ENCODE assay signal across 10 cellular contexts in genomic region chr18:58224425-58224750, GRCh38.
DNase-seq lines count a peak whose midpoint lies in the region; ATAC-seq and TF ChIP-seq lines count a peak whose summit lies in the region.
"Had no signal": no experiment of that assay in that cellular context is flagged by ENCODE, and none has a peak within 500 bp of the region (broad histone marks: within the 10 kb centered on the region; RNA-seq: fewer than 3 reads in every experiment).

No MANE protein-coding gene starts in this region.

- H3K23ac ChIP-seq in IMR-90 (ENCODE audit: low read depth, low read length): peak overlapping the region; percentile 39; the same call in 1 of the 2 replicates
- H3K23ac ChIP-seq in mesenchymal stem cell (ENCODE audit: low read length in 2 of 2): no peak overlapping the region

- H3K4me3 Mint-ChIP-seq in MCF 10A (ENCODE audit: unreplicated experiment): peak overlapping the region; percentile 84
- no peak overlapping the region for H3K4me3 Mint-ChIP-seq in T-helper 2 cell treated with Interferon-gamma antibody and Interleukin-4, amounts not matched to agents 5 μg/mL and 100 μg/mL, for 36 hours
- H3K4me3 Mint-ChIP-seq: activated naive CD8-positive, alpha-beta T cell treated with anti-CD3 and anti-CD28 coated beads for 36 hours had no signal

- CTCF ChIA-PET in IMR-90 (lab: Yijun Ruan, JAX) (interaction anchor here (0.6 to 0.9 kb wide), 2 partner anchors 43 to 81 kb away, joined by 3 read pairs; no protein-coding TSS in a partner anchor), MCF 10A (lab: Yijun Ruan, JAX) (interaction anchor here (0.6 to 1.5 kb wide), 6 partner anchors 10 to 93 kb away, joined by 3 to 9 read pairs (median 4); no protein-coding TSS in a partner anchor)

- H4K20me1 ChIP-seq in IMR-90 (ENCODE audit: insufficient read depth, low read length): no peaks in the 10 kb centered on the region

- H3K4me3 ChIP-seq in IMR-90 (ENCODE audit: insufficient read depth, low read depth, low read length) (no peak overlapping the region), mesenchymal stem cell (ENCODE audit: insufficient read depth in 1 of 2, low read depth in 1 of 2, low read length in 2 of 2) (peak overlapping the region in 1 of 2 experiments; percentile 16), thoracic aorta (no peak overlapping the region), ovary (no peak overlapping the region)
- H3K4me3 ChIP-seq: mucosa of descending colon had no signal

- peaks cover 24% of the 10 kb centered on the region for H3K4me1 Mint-ChIP-seq in MCF 10A (ENCODE audit: insufficient read depth, unreplicated experiment)
- no peaks in the 10 kb centered on the region for H3K4me1 Mint-ChIP-seq in T-helper 2 cell treated with Interferon-gamma antibody and Interleukin-4, amounts not matched to agents 5 μg/mL and 100 μg/mL, for 36 hours (ENCODE audit: low read depth)

- H3K9me3 Mint-ChIP-seq in MCF 10A (ENCODE audit: unreplicated experiment): no peaks in the 10 kb centered on the region
- no peaks in the 10 kb centered on the region for H3K9me3 Mint-ChIP-seq in T-helper 2 cell treated with Interferon-gamma antibody and Interleukin-4, amounts not matched to agents 5 μg/mL and 100 μg/mL, for 36 hours
- H3K9me3 Mint-ChIP-seq: activated naive CD8-positive, alpha-beta T cell treated with anti-CD3 and anti-CD28 coated beads for 36 hours had no signal

- H2BK5ac ChIP-seq in IMR-90 (ENCODE audit: low read depth, low read length, poor library complexity, severe bottlenecking) (peak overlapping the region; percentile 84), mesenchymal stem cell (ENCODE audit: low read depth, low read length, poor library complexity, severe bottlenecking) (no peak overlapping the region)

- H3K27ac ChIP-seq in IMR-90 (ENCODE audit: insufficient read depth, low read length): peak overlapping the region; percentile 30
- H3K27ac ChIP-seq in mesenchymal stem cell (ENCODE audit: low read length, poor library complexity, severe bottlenecking): peak overlapping the region; percentile 81
- peak overlapping the region in 1 of 2 donors; percentile 37 for H3K27ac ChIP-seq in thoracic aorta
- no peak overlapping the region for H3K27ac ChIP-seq in ovary

- no peaks in the 10 kb centered on the region for H3K36me3 ChIP-seq in IMR-90 (ENCODE audit: control insufficient read depth, insufficient read depth, low read length)
- H3K36me3 ChIP-seq in mesenchymal stem cell (ENCODE audit: control insufficient read depth in 1 of 2, insufficient read depth in 2 of 2, low read depth in 1 of 2, low read length in 2 of 2): peaks cover 0 to 7% of the 10 kb centered on the region in 2 experiments
- no peaks in the 10 kb centered on the region for H3K36me3 ChIP-seq in thoracic aorta
- no peaks in the 10 kb centered on the region for H3K36me3 ChIP-seq in ovary

- peak overlapping the region; percentile 20; the same call in 1 of the 2 replicates for H3K14ac ChIP-seq in IMR-90 (replicated peaks; ENCODE audit: low read depth, low read length)
- H3K14ac ChIP-seq in mesenchymal stem cell (ENCODE audit: low read length in 2 of 2): no peak overlapping the region

- H3K36me3 Mint-ChIP-seq in MCF 10A (ENCODE audit: insufficient read depth, unreplicated experiment): peaks cover 28% of the 10 kb centered on the region
- no peaks in the 10 kb centered on the region for H3K36me3 Mint-ChIP-seq in T-helper 2 cell treated with Interferon-gamma antibody and Interleukin-4, amounts not matched to agents 5 μg/mL and 100 μg/mL, for 36 hours (ENCODE audit: low read depth)
- H3K36me3 Mint-ChIP-seq: activated naive CD8-positive, alpha-beta T cell treated with anti-CD3 and anti-CD28 coated beads for 36 hours had no signal

- H2AFZ ChIP-seq in IMR-90 (replicated peaks; ENCODE audit: low read length, poor library complexity) (peak overlapping the region; percentile 64), mesenchymal stem cell (ENCODE audit: low read depth, low read length) (no peak overlapping the region)

- POLR2A ChIA-PET in IMR-90 (lab: Charles Lee; ENCODE audit: unreplicated experiment): no interaction called here
- POLR2A ChIA-PET in MCF 10A (lab: Yijun Ruan, JAX): interaction anchor here (0.5 to 9.3 kb wide), 33 partner anchors 10 to 602 kb away, joined by 3 to 171 read pairs (median 6); no protein-coding TSS in a partner anchor

- dilution Hi-C loops in IMR-90 (cut with HindIII; ENCODE audit: low sequenced_read_pairs, unreplicated experiment): no loop called here

- H3K79me1 ChIP-seq in IMR-90 (ENCODE audit: low read depth in 1 of 2, low read length in 2 of 2): peaks cover 0 to 18% of the 10 kb centered on the region in 2 experiments; a peak in 2 of 4 replicates
- H3K79me1 ChIP-seq in mesenchymal stem cell (replicated peaks; ENCODE audit: low read length, poor library complexity, severe bottlenecking): peaks cover 24% of the 10 kb centered on the region

- peak overlapping the region; percentile 37; the same call in 1 of the 2 replicates for H2BK20ac ChIP-seq in IMR-90 (ENCODE audit: low read depth, low read length)

- peak overlapping the region; percentile 54 for H3K4ac ChIP-seq in IMR-90 (ENCODE audit: low read depth, low read length)
- H3K4ac ChIP-seq in mesenchymal stem cell (ENCODE audit: low read depth in 1 of 2, low read length in 2 of 2): no peak overlapping the region

- no peak overlapping the region for H3K9ac ChIP-seq in IMR-90 (ENCODE audit: low read depth, low read length)
- peak overlapping the region; percentile 80 for H3K9ac ChIP-seq in mesenchymal stem cell (ENCODE audit: low read length)

- in situ Hi-C loops in IMR-90 (cut with MboI; ENCODE audit: low sequenced_read_pairs): no loop called here

- no CpG with 5 or more reads among the region's 2 CpGs for WGBS in IMR-90 (ENCODE audit: extremely low coverage in 2 of 2, insufficient read length in 1 of 2), 2 experiments
- WGBS in mesenchymal stem cell: 0% methylated on average over 1 of the region's 2 CpGs
- WGBS in ovary, 3 donors: 80 to 86% (median 84%) methylated on average over 2 of the region's 2 CpGs

- intact Hi-C loops in IMR-90 (cut with micrococcal nuclease) (no loop called here), MCF 10A (cut with micrococcal nuclease) (loop anchor here (1.0 to 5.0 kb wide), 2 partner anchors 87 to 98 kb away; no protein-coding TSS in a partner anchor), ovary (cut with DNase I) (no loop called here)

- peak overlapping the region; percentile 61 for H3K4me2 ChIP-seq in IMR-90 (ENCODE audit: low read depth, low read length)
- H3K4me2 ChIP-seq in mesenchymal stem cell (ENCODE audit: low read length, poor library complexity, severe bottlenecking): peak overlapping the region; percentile 67

- peak overlapping the region in 1 of 2 experiments; percentile 63; a peak in 2 of 4 replicates for H4K8ac ChIP-seq in IMR-90 (ENCODE audit: low read depth in 2 of 2, low read length in 2 of 2)
- H4K8ac ChIP-seq in mesenchymal stem cell (ENCODE audit: low read length): no peak overlapping the region

- no peak for TF ChIP-seq EP300 in ovary (IDR thresholded peaks at IDR 0.05)

- H3K9me1 ChIP-seq in IMR-90 (ENCODE audit: insufficient read depth, low read length): peaks cover 21% of the 10 kb centered on the region

- H2AK5ac ChIP-seq in IMR-90 (ENCODE audit: low read depth, low read length) (peak overlapping the region; percentile 21; the same call in 1 of the 2 replicates), mesenchymal stem cell (ENCODE audit: low read length, severe bottlenecking) (no peak overlapping the region)

- peak overlapping the region in 1 of 2 experiments; percentile 23 for H2BK12ac ChIP-seq in mesenchymal stem cell (ENCODE audit: low read length in 2 of 2)

- DNase-seq in IMR-90 (no peak), MCF 10A (ENCODE audit: unreplicated experiment) (no peak), mesenchymal stem cell (no peak), thoracic aorta (ENCODE audit: low spot score) (no peak), ovary (no peak)
- no peak for DNase-seq in activated CD8-positive, alpha-beta memory T cell treated with anti-CD3 and anti-CD28 coated beads for 24 hours
- DNase-seq in T-helper 2 cell treated with Interferon-gamma antibody and Interleukin-4, amounts not matched to agents 5 μg/mL and 100 μg/mL, for 36 hours (ENCODE audit: low spot score): no peak
- DNase-seq: activated naive CD8-positive, alpha-beta T cell treated with anti-CD3 and anti-CD28 coated beads for 36 hours had no signal

- no peaks in the 10 kb centered on the region for H3K9me3 ChIP-seq in IMR-90 (ENCODE audit: control insufficient read depth, insufficient read depth, low read length)
- no peaks in the 10 kb centered on the region for H3K9me3 ChIP-seq in mesenchymal stem cell (ENCODE audit: control insufficient read depth, low read length)
- no peaks in the 10 kb centered on the region for H3K9me3 ChIP-seq in thoracic aorta
- no peaks in the 10 kb centered on the region for H3K9me3 ChIP-seq in ovary
- H3K9me3 ChIP-seq: mucosa of descending colon had no signal

- no peak for TF ChIP-seq RAD21 in IMR-90 (IDR thresholded peaks at IDR 0.05; ENCODE audit: low read length)

- no peak for TF ChIP-seq CTCF in IMR-90 (conservative IDR thresholded peaks at IDR 0.05; ENCODE audit: low read depth, low read length)
- no peak for TF ChIP-seq CTCF in MCF 10A (IDR thresholded peaks at IDR 0.05; ENCODE audit: unreplicated experiment)
- no peak for TF ChIP-seq CTCF in thoracic aorta (IDR thresholded peaks at IDR 0.05)
- TF ChIP-seq CTCF in ovary (IDR thresholded peaks at IDR 0.05): no peak

- H2BK15ac ChIP-seq in IMR-90 (ENCODE audit: low read depth, low read length) (peak overlapping the region; percentile 32; the same call in 1 of the 3 replicates), mesenchymal stem cell (ENCODE audit: low read depth, poor library complexity, severe bottlenecking) (no peak overlapping the region)

- peak overlapping the region; percentile 16; the same call in 1 of the 2 replicates for H3K56ac ChIP-seq in IMR-90 (ENCODE audit: extremely low read depth, insufficient read depth, low read length)

- peak overlapping the region; percentile 14; the same call in 1 of the 2 replicates for H4K5ac ChIP-seq in IMR-90 (ENCODE audit: low read depth, low read length)

- H3K27ac Mint-ChIP-seq in MCF 10A (ENCODE audit: low read depth, unreplicated experiment): peak overlapping the region; percentile 98
- H3K27ac Mint-ChIP-seq in T-helper 2 cell treated with Interferon-gamma antibody and Interleukin-4, amounts not matched to agents 5 μg/mL and 100 μg/mL, for 36 hours: no peak overlapping the region
- H3K27ac Mint-ChIP-seq: activated naive CD8-positive, alpha-beta T cell treated with anti-CD3 and anti-CD28 coated beads for 36 hours had no signal

- peaks cover 15% of the 10 kb centered on the region for H3K4me1 ChIP-seq in IMR-90 (ENCODE audit: control insufficient read depth, insufficient read depth, low read length)
- H3K4me1 ChIP-seq in mesenchymal stem cell (ENCODE audit: control insufficient read depth, insufficient read depth, low read depth, low read length): peaks cover 17% of the 10 kb centered on the region
- H3K4me1 ChIP-seq in thoracic aorta (ENCODE audit: control insufficient read depth in 1 of 2, low read depth in 2 of 2): peaks cover 6 to 18% of the 10 kb centered on the region in 2 donors
- H3K4me1 ChIP-seq in ovary (ENCODE audit: insufficient read depth): peaks cover 9% of the 10 kb centered on the region

- H4K91ac ChIP-seq in IMR-90 (ENCODE audit: insufficient read depth, low read depth, low read length) (no peak overlapping the region; the same call in 1 of the 2 replicates), mesenchymal stem cell (ENCODE audit: low read length) (no peak overlapping the region)

- no peaks in the 10 kb centered on the region for H3K27me3 Mint-ChIP-seq in MCF 10A (ENCODE audit: insufficient read depth, unreplicated experiment)
- H3K27me3 Mint-ChIP-seq in T-helper 2 cell treated with Interferon-gamma antibody and Interleukin-4, amounts not matched to agents 5 μg/mL and 100 μg/mL, for 36 hours (ENCODE audit: low read depth): peaks cover 1% of the 10 kb centered on the region

- H2BK120ac ChIP-seq in IMR-90 (ENCODE audit: low read depth, low read length): peak overlapping the region; percentile 83; the same call in 1 of the 2 replicates
- no peak overlapping the region for H2BK120ac ChIP-seq in mesenchymal stem cell (ENCODE audit: low read depth, low read length)

- BruUV-seq in IMR-90 (replicated peaks; lab: Mats Ljungman, UMichigan) (no TSS peak), MCF 10A (replicated peaks; lab: Mats Ljungman, UMichigan) (no TSS peak)

- H3K27me3 ChIP-seq in IMR-90 (ENCODE audit: control insufficient read depth, insufficient read depth, low read length): no peaks in the 10 kb centered on the region
- no peaks in the 10 kb centered on the region for H3K27me3 ChIP-seq in mesenchymal stem cell (ENCODE audit: control insufficient read depth in 1 of 2, insufficient read depth in 1 of 2, low read length in 2 of 2)
- no peaks in the 10 kb centered on the region for H3K27me3 ChIP-seq in thoracic aorta (replicated peaks; ENCODE audit: insufficient read depth)
- H3K27me3 ChIP-seq in ovary: no peaks in the 10 kb centered on the region

- H2AK9ac ChIP-seq in IMR-90 (replicated peaks; ENCODE audit: low read depth, low read length, poor library complexity): no peak overlapping the region

- no peak for TF ChIP-seq POLR2A in IMR-90 (IDR thresholded peaks at IDR 0.05; ENCODE audit: low read depth, low read length)
- no peak for TF ChIP-seq POLR2A in ovary (IDR thresholded peaks at IDR 0.05)

- peak; percentile 44 for ATAC-seq in IMR-90 (ENCODE audit: low read depth)
- peak; percentile 9 for ATAC-seq in thoracic aorta (ENCODE audit: insufficient number of reproducible peaks, low FRiP score, low read depth)
- ATAC-seq in HG02642 (IDR thresholded peaks at IDR 0.05; ENCODE audit: poor library complexity, unreplicated experiment): no peak

- H3K18ac ChIP-seq in IMR-90 (ENCODE audit: low read depth, low read length) (peak overlapping the region; percentile 24; the same call in 1 of the 2 replicates), mesenchymal stem cell (ENCODE audit: low read depth in 1 of 2, low read length in 2 of 2) (no peak overlapping the region)

Comparison
In these comparisons a context has a peak if more than half of its experiments do, and no peak if none do; other contexts are left out.
1. H3K27ac ChIP-seq: peak in IMR-90 (single experiment) and mesenchymal stem cell (single experiment); none in ovary (0 of 2).